Comparison of ENCODE assay signal across 15 cellular contexts in the genomic region with DNA sequence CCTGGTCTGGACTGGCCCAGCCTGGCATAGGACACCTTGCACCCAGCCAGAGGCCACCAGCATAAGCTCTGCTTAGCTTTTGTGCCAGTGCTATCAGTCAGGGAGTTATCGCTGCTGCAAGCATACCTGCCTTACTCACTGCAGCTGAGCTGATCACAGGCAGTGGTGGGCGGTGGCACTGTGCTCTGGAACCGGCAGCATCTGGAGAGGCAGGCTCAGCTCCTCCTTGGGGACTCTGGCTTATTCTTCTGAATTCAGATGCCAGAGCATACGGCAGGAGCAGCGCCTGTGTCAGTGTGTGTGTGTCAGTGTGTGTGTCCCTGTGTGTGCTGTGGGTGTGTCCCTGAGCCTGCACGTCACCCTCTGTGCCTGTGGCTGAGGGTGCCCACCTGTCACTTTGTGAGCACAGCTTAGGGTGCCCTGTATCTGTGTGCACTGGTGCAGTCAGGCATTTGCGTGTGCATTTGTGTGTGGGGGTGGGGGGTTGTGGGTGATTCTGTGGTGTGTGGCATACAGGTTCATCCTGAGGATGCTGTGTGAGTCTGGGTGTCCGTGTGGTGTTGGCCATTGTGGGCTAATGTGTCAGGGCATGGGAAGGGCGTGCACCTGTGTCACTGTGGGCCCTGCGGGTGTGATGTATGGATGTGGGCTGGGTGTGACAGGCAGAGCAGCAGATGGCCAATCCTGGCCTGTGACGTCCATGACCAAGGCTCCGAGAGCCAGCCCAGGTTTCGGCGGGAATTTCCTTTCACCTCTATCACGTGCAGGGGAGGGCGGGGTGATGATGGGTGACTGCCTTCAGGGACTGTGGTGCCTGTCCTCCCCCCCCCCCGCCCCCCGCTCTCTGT. TPM values are rescaled to one million over a fixed set of nuclear protein-coding genes. Genes with fewer than 3 reads are reported as not detected.
DNase-seq lines count a peak whose midpoint lies in the region; ATAC-seq and TF ChIP-seq lines count a peak whose summit lies in the region.
"Had no signal": no experiment of that assay in that cellular context is flagged by ENCODE, and none has a peak within 500 bp of the region (broad histone marks: within the 10 kb centered on the region; RNA-seq: fewer than 3 reads in every experiment).

No MANE protein-coding gene starts in this region.

- no peaks in the 10 kb centered on the region for H3K36me3 ChIP-seq in BE2C
- H3K36me3 ChIP-seq: MG63 had no signal

- DNase-seq in activated CD8-positive, alpha-beta memory T cell treated with anti-CD3 and anti-CD28 coated beads, Interleukin-2, amount 10 ng/mL, durations not matched to agents 7 days and 5 days, result peak; percentile 76
- DNase-seq in activated CD8-positive, alpha-beta memory T cell treated with anti-CD3 and anti-CD28 coated beads, Interleukin-2, amount 50 U/mL, for 48 hours, result no peak
- DNase-seq in RPMI8226, result peak; percentile 29
- no peak for DNase-seq in foreskin keratinocyte
- peak; percentile 11 for DNase-seq in stimulated activated CD8-positive, alpha-beta memory T cell treated with anti-CD3 and anti-CD28 coated beads, Interleukin-7, amount 100 ng/mL, for 24 hours (ENCODE audit: low read depth)
- DNase-seq in NCI-H345 treated with DMSO at 0.1 percent for 48 hours (lab: John Stamatoyannopoulos, UW; ENCODE audit: unreplicated experiment), result no peak
- DNase-seq in BE2C, result no peak
- no peak for DNase-seq in NCI-H510A (lab: John Stamatoyannopoulos, UW)
- DNase-seq: cortex of kidney, HFFc6, MG63 had no signal

- peak; percentile 59 for ATAC-seq in activated CD8-positive, alpha-beta memory T cell treated with anti-CD3 and anti-CD28 coated beads, Interleukin-2, amount 10 ng/mL, durations not matched to agents 7 days and 5 days
- peak; percentile 18 for ATAC-seq in foreskin keratinocyte
- ATAC-seq: sciatic nerve had no signal

- no peak overlapping the region for H3K4me3 ChIP-seq in BE2C (ENCODE audit: low read depth, low read length)
- H3K4me3 ChIP-seq: MG63 had no signal

- no peak overlapping the region for H3K27ac ChIP-seq in foreskin keratinocyte

- H3K4me1 ChIP-seq in foreskin keratinocyte (peaks cover 9% of the 10 kb centered on the region), BE2C (peaks cover 2% of the 10 kb centered on the region; the same call in 1 of the 2 replicates)

- peak overlapping the region; percentile 4 for H3K27ac Mint-ChIP-seq in activated CD8-positive, alpha-beta memory T cell treated with anti-CD3 and anti-CD28 coated beads, Interleukin-2, amount 10 ng/mL, durations not matched to agents 7 days and 5 days
- H3K27ac Mint-ChIP-seq: HFFc6, nephron had no signal

- H3K4me3 Mint-ChIP-seq in activated CD8-positive, alpha-beta memory T cell treated with anti-CD3 and anti-CD28 coated beads, Interleukin-2, amount 10 ng/mL, durations not matched to agents 7 days and 5 days, result no peak overlapping the region
- H3K4me3 Mint-ChIP-seq: HFFc6 had no signal

- TF ChIP-seq CTCF in foreskin keratinocyte (conservative IDR thresholded peaks at IDR 0.05) (no peak), BE2C (IDR thresholded peaks at IDR 0.05; ENCODE audit: low read depth, low read length) (no peak)

- H3K4me1 Mint-ChIP-seq in activated CD8-positive, alpha-beta memory T cell treated with anti-CD3 and anti-CD28 coated beads, Interleukin-2, amount 10 ng/mL, durations not matched to agents 7 days and 5 days, result peaks cover 16% of the 10 kb centered on the region

- no peaks in the 10 kb centered on the region for H3K36me3 Mint-ChIP-seq in activated CD8-positive, alpha-beta memory T cell treated with anti-CD3 and anti-CD28 coated beads, Interleukin-2, amount 10 ng/mL, durations not matched to agents 7 days and 5 days

- CTCF ChIA-PET in activated CD8-positive, alpha-beta memory T cell treated with anti-CD3 and anti-CD28 coated beads, Interleukin-2, amount 10 ng/mL, durations not matched to agents 7 days and 5 days (lab: Charles Lee), result interaction anchor here (2.0 kb wide), 1 partner anchor 8 kb away, joined by 4 read pairs; no protein-coding TSS in a partner anchor

- H3K27me3 Mint-ChIP-seq in activated CD8-positive, alpha-beta memory T cell treated with anti-CD3 and anti-CD28 coated beads, Interleukin-2, amount 10 ng/mL, durations not matched to agents 7 days and 5 days, result peaks cover 75% of the 10 kb centered on the region

- H3K9me3 Mint-ChIP-seq in activated CD8-positive, alpha-beta memory T cell treated with anti-CD3 and anti-CD28 coated beads, Interleukin-2, amount 10 ng/mL, durations not matched to agents 7 days and 5 days (ENCODE audit: low read depth), result no peaks in the 10 kb centered on the region
- H3K9me3 Mint-ChIP-seq: HFFc6, nephron had no signal

- H3K9me3 ChIP-seq in BE2C, result no peaks in the 10 kb centered on the region
- H3K9me3 ChIP-seq: MG63 had no signal

- H3K27me3 ChIP-seq in foreskin keratinocyte (peaks cover 54% of the 10 kb centered on the region), BE2C (peaks cover 100% of the 10 kb centered on the region)
- H3K27me3 ChIP-seq: MG63 had no signal

RNA-seq across cellular contexts. Expression of a gene that starts 23.5 kb away (rescaled TPM):
- total RNA-seq in activated CD8-positive, alpha-beta memory T cell treated with anti-CD3 and anti-CD28 coated beads, Interleukin-2, amount 10 ng/mL, durations not matched to agents 7 days and 5 days, result not detected
- total RNA-seq in foreskin keratinocyte, result 1.1 and 1.2 TPM in 2 replicates
- 0.95 and 1.2 TPM in 2 replicates for polyA plus RNA-seq in foreskin keratinocyte
- polyA plus RNA-seq in BE2C (2012; ENCODE audit: insufficient read depth, insufficient read length, low read depth), result not detected
- total RNA-seq: fibroblast of lung, HFFc6, liver had no signal
- polyA plus RNA-seq: fibroblast of lung, liver had no signal

Comparison
In these comparisons a context has a peak if more than half of its experiments do, and no peak if none do; other contexts are left out.
1. DNase-seq: peak in activated CD8-positive, alpha-beta memory T cell treated with anti-CD3 and anti-CD28 coated beads, Interleukin-2, amount 10 ng/mL, durations not matched to agents 7 days and 5 days (single experiment), RPMI8226 (single experiment) and stimulated activated CD8-positive, alpha-beta memory T cell treated with anti-CD3 and anti-CD28 coated beads, Interleukin-7, amount 100 ng/mL, for 24 hours (single experiment); none in activated CD8-positive, alpha-beta memory T cell treated with anti-CD3 and anti-CD28 coated beads, Interleukin-2, amount 50 U/mL, for 48 hours (single experiment), foreskin keratinocyte (0 of 2), NCI-H345 treated with DMSO at 0.1 percent for 48 hours (single experiment), BE2C (single experiment) and NCI-H510A (single experiment).